1 cellular context compared by ENCODE assay signal in genomic region chr12:6534914-6535696, GRCh38.
TF ChIP-seq lines count a peak whose summit lies in the region.

No MANE protein-coding gene starts in this region.

TF ChIP-seq in K562, 482 proteins besides CTCF, POLR2A, EP300 and RAD21 (continued from another document and continues in another):
- TF ChIP-seq, protein P1, sequence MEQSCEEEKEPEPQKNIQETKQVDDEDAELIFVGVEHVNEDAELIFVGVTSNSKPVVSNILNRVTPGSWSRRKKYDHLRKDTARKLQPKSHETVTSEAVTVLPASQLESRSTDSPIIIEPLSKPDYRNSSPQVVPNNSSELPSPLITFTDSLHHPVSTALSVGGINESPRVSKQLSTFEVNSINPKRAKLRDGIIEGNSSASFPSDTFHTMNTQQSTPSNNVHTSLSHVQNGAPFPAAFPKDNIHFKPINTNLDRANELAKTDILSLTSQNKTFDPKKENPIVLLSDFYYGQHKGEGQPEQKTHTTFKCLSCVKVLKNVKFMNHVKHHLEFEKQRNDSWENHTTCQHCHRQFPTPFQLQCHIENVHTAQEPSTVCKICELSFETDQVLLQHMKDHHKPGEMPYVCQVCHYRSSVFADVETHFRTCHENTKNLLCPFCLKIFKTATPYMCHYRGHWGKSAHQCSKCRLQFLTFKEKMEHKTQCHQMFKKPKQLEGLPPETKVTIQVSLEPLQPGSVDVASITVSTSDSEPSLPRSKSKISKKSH (CRISPR knock-in tag; IDR thresholded peaks at IDR 0.05) = no peak
- TF ChIP-seq ELK1 (CRISPR knock-in tag; IDR thresholded peaks at IDR 0.05) (no peak), NCOA1 (IDR thresholded peaks at IDR 0.05; ENCODE audit: low read depth) (no peak), ATF2 (CRISPR knock-in tag; IDR thresholded peaks at IDR 0.05) (no peak), IFI16 (CRISPR knock-in tag; IDR thresholded peaks at IDR 0.05) (no peak), ZNF23 (CRISPR knock-in tag; IDR thresholded peaks at IDR 0.05) (no peak), PML (IDR thresholded peaks at IDR 0.05; ENCODE audit: low read length) (no peak), RB1 (IDR thresholded peaks at IDR 0.05; ENCODE audit: low read depth) (peak; percentile 10; the same call in 1 of the 2 replicates), IRF1 (CRISPR knock-in tag; IDR thresholded peaks at IDR 0.05; ENCODE audit: borderline replicate concordance) (no peak), IRF9 (tag; IDR thresholded peaks at IDR 0.05) (no peak), POLR2G (IDR thresholded peaks at IDR 0.05; ENCODE audit: low read depth, low read length) (peak; percentile 69), ZFX (CRISPR knock-in tag; IDR thresholded peaks at IDR 0.05) (no peak), ELF1 (tag; IDR thresholded peaks at IDR 0.05) (no peak), ZNF75A (CRISPR knock-in tag; IDR thresholded peaks at IDR 0.05) (no peak), RBM22 (IDR thresholded peaks at IDR 0.05; ENCODE audit: low read depth, low read length, poor library complexity, severe bottlenecking) (peak; percentile 94), POLR3G (IDR thresholded peaks at IDR 0.05; ENCODE audit: extremely low read depth, insufficient read length, insufficient replicate concordance) (no peak), ZNF436 (CRISPR knock-in tag; IDR thresholded peaks at IDR 0.05) (no peak), ATF1 (CRISPR knock-in tag; IDR thresholded peaks at IDR 0.05) (no peak), ATF1 (tag; IDR thresholded peaks at IDR 0.05) (no peak), ZNF589 (CRISPR knock-in tag; IDR thresholded peaks at IDR 0.05; ENCODE audit: low read depth) (no peak), SMARCB1 (IDR thresholded peaks at IDR 0.05; ENCODE audit: insufficient read length, low read depth) (no peak), JUND (IDR thresholded peaks at IDR 0.05; ENCODE audit: borderline replicate concordance, low read depth, low read length) (peak; percentile 3; the same call in 1 of the 2 replicates), JUND (tag; IDR thresholded peaks at IDR 0.05; ENCODE audit: borderline replicate concordance, low read depth, low read length) (no peak), FOXP1 (CRISPR knock-in tag; IDR thresholded peaks at IDR 0.05) (no peak), TBP (optimal IDR thresholded peaks at IDR 0.05; ENCODE audit: low read depth, low read length) (no peak), PHF8 (IDR thresholded peaks at IDR 0.05; ENCODE audit: borderline replicate concordance, low read length) (no peak), ZNF695 (CRISPR knock-in tag; IDR thresholded peaks at IDR 0.05) (no peak), ARHGAP35 (IDR thresholded peaks at IDR 0.05; ENCODE audit: partially characterized antibody) (no peak), POLR2H (tag; IDR thresholded peaks at IDR 0.05; ENCODE audit: low read depth) (no peak), ZBTB12 (CRISPR knock-in tag; IDR thresholded peaks at IDR 0.05) (no peak), ZNF717 (CRISPR knock-in tag; IDR thresholded peaks at IDR 0.05) (no peak), HEY1 (CRISPR knock-in tag; IDR thresholded peaks at IDR 0.05; ENCODE audit: borderline replicate concordance) (no peak), MCM2 (IDR thresholded peaks at IDR 0.05; ENCODE audit: low read depth) (no peak), CAMTA2 (CRISPR knock-in tag; conservative IDR thresholded peaks at IDR 0.05) (no peak), MAFF (IDR thresholded peaks at IDR 0.05; ENCODE audit: low read length) (no peak), RFX5 (IDR thresholded peaks at IDR 0.05; ENCODE audit: low read depth, low read length) (no peak), MXI1 (IDR thresholded peaks at IDR 0.05; ENCODE audit: low read depth, low read length) (no peak), NFYB (IDR thresholded peaks at IDR 0.05; ENCODE audit: extremely low read depth, insufficient read length) (no peak), NCOA4 (IDR thresholded peaks at IDR 0.05; ENCODE audit: partially characterized antibody) (no peak), ZNF165 (CRISPR knock-in tag; IDR thresholded peaks at IDR 0.05; ENCODE audit: borderline replicate concordance) (no peak), TAL1 (IDR thresholded peaks at IDR 0.05) (no peak), ZNF764 (CRISPR knock-in tag; IDR thresholded peaks at IDR 0.05; ENCODE audit: low read depth) (no peak), EGR1 (conservative IDR thresholded peaks at IDR 0.05) (no peak), YBX1 (IDR thresholded peaks at IDR 0.05) (no peak), HMBOX1 (IDR thresholded peaks at IDR 0.05) (0 out of 2 replicates have a peak, but pooled peaks have one; percentile 17)
- TF ChIP-seq, protein P2, sequence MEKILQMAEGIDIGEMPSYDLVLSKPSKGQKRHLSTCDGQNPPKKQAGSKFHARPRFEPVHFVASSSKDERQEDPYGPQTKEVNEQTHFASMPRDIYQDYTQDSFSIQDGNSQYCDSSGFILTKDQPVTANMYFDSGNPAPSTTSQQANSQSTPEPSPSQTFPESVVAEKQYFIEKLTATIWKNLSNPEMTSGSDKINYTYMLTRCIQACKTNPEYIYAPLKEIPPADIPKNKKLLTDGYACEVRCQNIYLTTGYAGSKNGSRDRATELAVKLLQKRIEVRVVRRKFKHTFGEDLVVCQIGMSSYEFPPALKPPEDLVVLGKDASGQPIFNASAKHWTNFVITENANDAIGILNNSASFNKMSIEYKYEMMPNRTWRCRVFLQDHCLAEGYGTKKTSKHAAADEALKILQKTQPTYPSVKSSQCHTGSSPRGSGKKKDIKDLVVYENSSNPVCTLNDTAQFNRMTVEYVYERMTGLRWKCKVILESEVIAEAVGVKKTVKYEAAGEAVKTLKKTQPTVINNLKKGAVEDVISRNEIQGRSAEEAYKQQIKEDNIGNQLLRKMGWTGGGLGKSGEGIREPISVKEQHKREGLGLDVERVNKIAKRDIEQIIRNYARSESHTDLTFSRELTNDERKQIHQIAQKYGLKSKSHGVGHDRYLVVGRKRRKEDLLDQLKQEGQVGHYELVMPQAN (IDR thresholded peaks at IDR 0.05; ENCODE audit: borderline replicate concordance) = peak; percentile 77; the same call in 1 of the 2 replicates
- TF ChIP-seq, protein P3, sequence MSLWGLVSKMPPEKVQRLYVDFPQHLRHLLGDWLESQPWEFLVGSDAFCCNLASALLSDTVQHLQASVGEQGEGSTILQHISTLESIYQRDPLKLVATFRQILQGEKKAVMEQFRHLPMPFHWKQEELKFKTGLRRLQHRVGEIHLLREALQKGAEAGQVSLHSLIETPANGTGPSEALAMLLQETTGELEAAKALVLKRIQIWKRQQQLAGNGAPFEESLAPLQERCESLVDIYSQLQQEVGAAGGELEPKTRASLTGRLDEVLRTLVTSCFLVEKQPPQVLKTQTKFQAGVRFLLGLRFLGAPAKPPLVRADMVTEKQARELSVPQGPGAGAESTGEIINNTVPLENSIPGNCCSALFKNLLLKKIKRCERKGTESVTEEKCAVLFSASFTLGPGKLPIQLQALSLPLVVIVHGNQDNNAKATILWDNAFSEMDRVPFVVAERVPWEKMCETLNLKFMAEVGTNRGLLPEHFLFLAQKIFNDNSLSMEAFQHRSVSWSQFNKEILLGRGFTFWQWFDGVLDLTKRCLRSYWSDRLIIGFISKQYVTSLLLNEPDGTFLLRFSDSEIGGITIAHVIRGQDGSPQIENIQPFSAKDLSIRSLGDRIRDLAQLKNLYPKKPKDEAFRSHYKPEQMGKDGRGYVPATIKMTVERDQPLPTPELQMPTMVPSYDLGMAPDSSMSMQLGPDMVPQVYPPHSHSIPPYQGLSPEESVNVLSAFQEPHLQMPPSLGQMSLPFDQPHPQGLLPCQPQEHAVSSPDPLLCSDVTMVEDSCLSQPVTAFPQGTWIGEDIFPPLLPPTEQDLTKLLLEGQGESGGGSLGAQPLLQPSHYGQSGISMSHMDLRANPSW (CRISPR knock-in tag; IDR thresholded peaks at IDR 0.05) = no peak
- TF ChIP-seq, protein P4, sequence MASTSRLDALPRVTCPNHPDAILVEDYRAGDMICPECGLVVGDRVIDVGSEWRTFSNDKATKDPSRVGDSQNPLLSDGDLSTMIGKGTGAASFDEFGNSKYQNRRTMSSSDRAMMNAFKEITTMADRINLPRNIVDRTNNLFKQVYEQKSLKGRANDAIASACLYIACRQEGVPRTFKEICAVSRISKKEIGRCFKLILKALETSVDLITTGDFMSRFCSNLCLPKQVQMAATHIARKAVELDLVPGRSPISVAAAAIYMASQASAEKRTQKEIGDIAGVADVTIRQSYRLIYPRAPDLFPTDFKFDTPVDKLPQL (IDR thresholded peaks at IDR 0.05; ENCODE audit: extremely low read depth, insufficient read length) = no peak
- TF ChIP-seq, protein P5, sequence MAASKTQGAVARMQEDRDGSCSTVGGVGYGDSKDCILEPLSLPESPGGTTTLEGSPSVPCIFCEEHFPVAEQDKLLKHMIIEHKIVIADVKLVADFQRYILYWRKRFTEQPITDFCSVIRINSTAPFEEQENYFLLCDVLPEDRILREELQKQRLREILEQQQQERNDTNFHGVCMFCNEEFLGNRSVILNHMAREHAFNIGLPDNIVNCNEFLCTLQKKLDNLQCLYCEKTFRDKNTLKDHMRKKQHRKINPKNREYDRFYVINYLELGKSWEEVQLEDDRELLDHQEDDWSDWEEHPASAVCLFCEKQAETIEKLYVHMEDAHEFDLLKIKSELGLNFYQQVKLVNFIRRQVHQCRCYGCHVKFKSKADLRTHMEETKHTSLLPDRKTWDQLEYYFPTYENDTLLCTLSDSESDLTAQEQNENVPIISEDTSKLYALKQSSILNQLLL (CRISPR knock-in tag; IDR thresholded peaks at IDR 0.05; ENCODE audit: borderline replicate concordance) = no peak
- TF ChIP-seq, protein P6, sequence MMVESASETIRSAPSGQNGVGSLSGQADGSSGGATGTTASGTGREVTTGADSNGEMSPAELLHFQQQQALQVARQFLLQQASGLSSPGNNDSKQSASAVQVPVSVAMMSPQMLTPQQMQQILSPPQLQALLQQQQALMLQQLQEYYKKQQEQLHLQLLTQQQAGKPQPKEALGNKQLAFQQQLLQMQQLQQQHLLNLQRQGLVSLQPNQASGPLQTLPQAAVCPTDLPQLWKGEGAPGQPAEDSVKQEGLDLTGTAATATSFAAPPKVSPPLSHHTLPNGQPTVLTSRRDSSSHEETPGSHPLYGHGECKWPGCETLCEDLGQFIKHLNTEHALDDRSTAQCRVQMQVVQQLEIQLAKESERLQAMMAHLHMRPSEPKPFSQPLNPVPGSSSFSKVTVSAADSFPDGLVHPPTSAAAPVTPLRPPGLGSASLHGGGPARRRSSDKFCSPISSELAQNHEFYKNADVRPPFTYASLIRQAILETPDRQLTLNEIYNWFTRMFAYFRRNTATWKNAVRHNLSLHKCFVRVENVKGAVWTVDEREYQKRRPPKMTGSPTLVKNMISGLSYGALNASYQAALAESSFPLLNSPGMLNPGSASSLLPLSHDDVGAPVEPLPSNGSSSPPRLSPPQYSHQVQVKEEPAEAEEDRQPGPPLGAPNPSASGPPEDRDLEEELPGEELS (CRISPR knock-in tag; IDR thresholded peaks at IDR 0.05; ENCODE audit: borderline replicate concordance) = no peak
- TF ChIP-seq, protein P7, sequence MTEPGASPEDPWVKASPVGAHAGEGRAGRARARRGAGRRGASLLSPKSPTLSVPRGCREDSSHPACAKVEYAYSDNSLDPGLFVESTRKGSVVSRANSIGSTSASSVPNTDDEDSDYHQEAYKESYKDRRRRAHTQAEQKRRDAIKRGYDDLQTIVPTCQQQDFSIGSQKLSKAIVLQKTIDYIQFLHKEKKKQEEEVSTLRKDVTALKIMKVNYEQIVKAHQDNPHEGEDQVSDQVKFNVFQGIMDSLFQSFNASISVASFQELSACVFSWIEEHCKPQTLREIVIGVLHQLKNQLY (CRISPR knock-in tag; conservative IDR thresholded peaks at IDR 0.05) = no peak
